27 cellular contexts compared by ENCODE assay signal in the genomic region with DNA sequence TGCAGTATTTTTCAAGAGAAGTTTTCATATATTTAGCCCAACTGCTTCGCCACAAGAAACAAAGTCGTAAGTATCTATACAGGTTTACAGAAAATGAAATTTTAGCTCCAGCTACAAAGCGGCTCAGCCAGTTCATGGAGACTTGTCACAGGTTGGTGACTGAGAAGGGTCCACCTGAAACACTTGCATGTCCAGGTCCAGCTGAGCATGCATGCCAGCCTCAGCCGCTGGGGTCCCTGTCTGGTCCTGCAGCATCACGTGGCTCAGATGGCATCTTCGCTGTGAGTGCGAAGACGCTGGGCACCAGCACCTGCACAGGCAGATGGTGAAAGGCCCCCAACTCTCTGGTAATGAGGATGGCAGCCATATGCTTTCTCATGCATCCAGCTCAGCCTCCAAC.
"Had no signal": no experiment of that assay in that cellular context is flagged by ENCODE, and none has a peak within 500 bp of the region (broad histone marks: within the 10 kb centered on the region; RNA-seq: fewer than 3 reads in every experiment).

No MANE protein-coding gene starts in this region.

- H3K4me1 ChIP-seq: adrenal gland, body of pancreas, colonic mucosa had no signal

- H3K4me3 ChIP-seq: adrenal gland, body of pancreas, cardiac muscle cell, colonic mucosa had no signal

- FAIRE-seq: frontal cortex had no signal

- H3K9me3 ChIP-seq: adrenal gland, body of pancreas, colonic mucosa had no signal

- H3K27me3 ChIP-seq: adrenal gland, body of pancreas, cardiac muscle cell, colonic mucosa had no signal

- DNase-seq: activated CD4-positive, alpha-beta memory T cell treated with anti-CD3 and anti-CD28 coated beads for 36 hours; activated CD4-positive, alpha-beta T cell treated with anti-CD3 and anti-CD28 coated beads for 36 hours; activated CD4-positive, alpha-beta T cell treated with anti-CD3 and anti-CD28 coated beads, Interleukin-2, amount 10 ng/mL, durations not matched to agents 24 days and 14 days; activated CD4-positive, CD25-positive, alpha-beta regulatory T cell; activated CD4-positive, CD25-positive, alpha-beta regulatory T cell treated with anti-CD3 and anti-CD28 coated beads, Interleukin-2, amount 50 U/mL, for 72 hours; activated CD8-positive, alpha-beta memory T cell treated with anti-CD3 and anti-CD28 coated beads, Interleukin-2, amount 10 ng/mL, durations not matched to agents 7 days and 5 days; activated CD8-positive, alpha-beta memory T cell treated with anti-CD3 and anti-CD28 coated beads, Interleukin-2, amount 50 U/mL, for 4 hours; activated CD8-positive, alpha-beta T cell treated with anti-CD3 and anti-CD28 coated beads, Interleukin-2, amount 10 ng/mL, durations not matched to agents 7 days and 5 days; activated effector memory CD4-positive, alpha-beta T cell treated with anti-CD3 and anti-CD28 coated beads, Interleukin-2, amount 50 U/mL, for 16 hours; activated naive CD4-positive, alpha-beta T cell treated with anti-CD3 and anti-CD28 coated beads for 36 hours; activated naive CD8-positive, alpha-beta T cell treated with anti-CD3 and anti-CD28 coated beads for 36 hours; activated naive CD8-positive, alpha-beta T cell treated with anti-CD3 and anti-CD28 coated beads, Interleukin-2, amount 50 U/mL, for 24 hours; activated T-cell treated with anti-CD3 and anti-CD28 coated beads, Interleukin-2, amount 50 U/mL, for 1 hour; activated T-cell treated with anti-CD3 and anti-CD28 coated beads, Interleukin-2, amount 50 U/mL, for 48 hours; adrenal gland; amygdala; aorta; body of pancreas; central memory CD4-positive, alpha-beta T cell; cerebellar nuclear complex; colonic mucosa; effector memory CD4-positive, alpha-beta T cell; endodermal cell; head of caudate nucleus; T-helper 2 cell had no signal

- H3K27ac ChIP-seq: adrenal gland, body of pancreas, cardiac muscle cell, colonic mucosa had no signal

- H3K36me3 ChIP-seq: adrenal gland, cardiac muscle cell, colonic mucosa had no signal
